20 cellular contexts compared by ENCODE assay signal in the genomic region with DNA sequence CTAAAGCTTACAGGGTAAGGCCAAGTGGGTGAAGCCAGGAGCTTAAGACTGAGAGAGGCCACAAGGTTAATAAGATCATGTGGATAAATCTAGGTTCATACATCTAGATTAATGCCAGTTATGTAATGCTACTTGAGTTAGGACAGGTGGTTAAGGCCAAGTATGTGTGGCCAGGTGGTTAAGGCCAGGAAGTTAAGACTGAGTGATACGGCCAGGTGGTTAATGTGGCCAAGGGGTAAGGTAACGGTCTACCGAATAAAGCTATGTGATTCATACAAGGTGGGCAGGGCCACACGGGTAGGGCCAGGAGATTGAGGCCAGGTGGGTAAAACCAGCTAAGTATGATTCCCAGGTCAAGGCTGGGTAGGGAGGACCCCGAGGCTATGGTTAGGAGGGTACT.
"Had no signal": no experiment of that assay in that cellular context is flagged by ENCODE, and none has a peak within 500 bp of the region (broad histone marks: within the 10 kb centered on the region; RNA-seq: fewer than 3 reads in every experiment).

No MANE protein-coding gene starts in this region.

- H3K4me3 ChIP-seq: gastroesophageal sphincter, hepatocyte, stomach, thoracic aorta had no signal

- H3K36me3 Mint-ChIP-seq: activated naive CD8-positive, alpha-beta T cell treated with anti-CD3 and anti-CD28 coated beads for 36 hours; naive thymus-derived CD4-positive, alpha-beta T cell had no signal

- H3K4me1 ChIP-seq: gastroesophageal sphincter, stomach had no signal

- H3K36me3 ChIP-seq: gastroesophageal sphincter, neutrophil, stomach, thoracic aorta had no signal

- FAIRE-seq: kidney, urothelium cell line had no signal

- H3K4me2 ChIP-seq: hepatocyte had no signal

- H2AFZ ChIP-seq: hepatocyte had no signal

- H3K27ac ChIP-seq: epithelial cell of prostate, gastroesophageal sphincter, hepatocyte, neutrophil, stomach, thoracic aorta had no signal

- H3K27ac Mint-ChIP-seq: activated naive CD8-positive, alpha-beta T cell treated with anti-CD3 and anti-CD28 coated beads for 36 hours; dendritic cell treated with granulocyte-macrophage colony-stimulating factor and Interleukin-4, amounts not matched to agents 40 ng/mL and 50 ng/mL, for 4 days; effector memory CD8-positive, alpha-beta T cell; naive thymus-derived CD4-positive, alpha-beta T cell had no signal

- H3K4me1 Mint-ChIP-seq: naive thymus-derived CD4-positive, alpha-beta T cell had no signal

- H3K79me2 ChIP-seq: hepatocyte had no signal

- H3K27me3 Mint-ChIP-seq: activated naive CD8-positive, alpha-beta T cell treated with anti-CD3 and anti-CD28 coated beads for 36 hours; dendritic cell treated with granulocyte-macrophage colony-stimulating factor and Interleukin-4, amounts not matched to agents 40 ng/mL and 50 ng/mL, for 4 days; effector memory CD8-positive, alpha-beta T cell; naive thymus-derived CD4-positive, alpha-beta T cell had no signal

- ATAC-seq: activated CD4-positive, CD25-positive, alpha-beta regulatory T cell treated with anti-CD3 and anti-CD28 coated beads, Interleukin-2, amount 50 U/mL, for 24 hours; effector memory CD8-positive, alpha-beta T cell; gastroesophageal sphincter; naive thymus-derived CD4-positive, alpha-beta T cell had no signal

- H3K9me3 ChIP-seq: neutrophil, thoracic aorta had no signal

- DNase-seq: activated CD4-positive, alpha-beta T cell treated with anti-CD3 and anti-CD28 coated beads, Interleukin-2, amount 50 U/mL, for 48 hours; activated gamma-delta T cell treated with Interleukin-2 at 50 U/mL for 16 hours; activated naive CD8-positive, alpha-beta T cell treated with anti-CD3 and anti-CD28 coated beads for 36 hours; activated T-cell treated with anti-CD3 and anti-CD28 coated beads, Interleukin-2, amount 50 U/mL, for 48 hours; cerebellar nuclear complex; effector memory CD8-positive, alpha-beta T cell; kidney; naive thymus-derived CD4-positive, alpha-beta T cell; posterior cingulate gyrus; stimulated activated CD4-positive, alpha-beta T cell treated with anti-CD3 and anti-CD28 coated beads, Interleukin-15, amount 100 ng/mL, for 24 hours; stimulated activated CD4-positive, alpha-beta T cell treated with anti-CD3 and anti-CD28 coated beads, Interleukin-4, amount 100 ng/mL, for 4 hours; stomach had no signal

- H3K27me3 ChIP-seq: gastroesophageal sphincter, hepatocyte, neutrophil, stomach had no signal

- H3K4me3 Mint-ChIP-seq: activated naive CD8-positive, alpha-beta T cell treated with anti-CD3 and anti-CD28 coated beads for 36 hours; dendritic cell treated with granulocyte-macrophage colony-stimulating factor and Interleukin-4, amounts not matched to agents 40 ng/mL and 50 ng/mL, for 4 days; effector memory CD8-positive, alpha-beta T cell; naive thymus-derived CD4-positive, alpha-beta T cell had no signal
